ENCODE assay signal across 14 cellular contexts in the genomic region with DNA sequence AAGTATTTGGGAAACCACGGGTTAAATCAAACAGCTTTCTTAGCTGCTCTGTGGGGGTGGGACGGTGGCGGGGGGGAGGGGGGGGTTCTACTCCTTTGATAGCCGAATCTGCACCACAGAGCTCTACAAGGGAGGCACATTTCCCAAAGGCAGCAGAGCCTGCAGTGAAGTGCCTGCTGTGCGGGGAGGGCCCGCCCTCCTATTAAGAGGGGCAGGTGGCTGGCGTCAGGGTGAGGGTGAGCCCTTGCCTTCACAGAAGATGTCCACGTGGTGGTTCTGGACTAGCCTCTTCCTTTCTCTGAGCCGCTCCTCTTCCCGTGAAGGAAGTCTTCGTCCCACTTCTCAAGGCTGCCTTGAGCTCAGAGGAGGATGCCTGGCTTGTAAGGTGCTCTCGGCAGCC.
DNase-seq lines count a peak whose midpoint lies in the region; ATAC-seq, FAIRE-seq and TF ChIP-seq lines count a peak whose summit lies in the region.
"Had no signal": no experiment of that assay in that cellular context is flagged by ENCODE, and none has a peak within 500 bp of the region (broad histone marks: within the 10 kb centered on the region; RNA-seq: fewer than 3 reads in every experiment).

No MANE protein-coding gene starts in this region.

- 54% methylated on average over 12 of the region's 12 CpGs for WGBS in hepatocyte (ENCODE audit: low lambda C conversion rate, missing lambda C conversion rate)
- WGBS in sigmoid colon, 2 donors: 61 to 82% methylated on average over 12 of the region's 12 CpGs

- peaks cover 39 to 75% (median 69%) of the 10 kb centered on the region in 7 donors for H3K9me3 Mint-ChIP-seq in CD14-positive monocyte

- H3K9ac ChIP-seq in SK-N-MC (ENCODE audit: insufficient read length): no peak overlapping the region

- no peaks in the 10 kb centered on the region for H3K36me3 Mint-ChIP-seq in CD14-positive monocyte

- H3K9me3 ChIP-seq in SK-N-MC (ENCODE audit: low read depth, low read length) (no peaks in the 10 kb centered on the region; the same call in 1 of the 2 replicates), hepatocyte (ENCODE audit: low read depth) (peaks cover 4% of the 10 kb centered on the region), sigmoid colon (peaks cover 0 to 16% (median 11%) of the 10 kb centered on the region in 4 donors), mucosa of descending colon (peaks cover 23% of the 10 kb centered on the region)

- H3K4me3 ChIP-seq in H7 (ENCODE audit: insufficient read depth, low read depth, low read length): no peak overlapping the region
- peak overlapping the region; percentile 47; the same call in 1 of the 2 replicates for H3K4me3 ChIP-seq in SK-N-MC
- H3K4me3 ChIP-seq in hepatocyte: no peak overlapping the region
- no peak overlapping the region for H3K4me3 ChIP-seq in sigmoid colon
- H3K4me3 ChIP-seq in mucosa of descending colon: no peak overlapping the region

- peaks cover 4% of the 10 kb centered on the region; the same call in 1 of the 2 replicates for H3K27me3 ChIP-seq in H7 (ENCODE audit: control insufficient read depth, insufficient read depth, low read length)
- H3K27me3 ChIP-seq in hepatocyte: no peaks in the 10 kb centered on the region
- no peaks in the 10 kb centered on the region for H3K27me3 ChIP-seq in sigmoid colon

- H3K4me2 ChIP-seq in hepatocyte: peak overlapping the region; percentile 4

- DNase-seq in H7 (peak; percentile 76), SK-N-MC (ENCODE audit: low read depth, low spot score) (no peak), hepatocyte (ENCODE audit: low spot score) (no peak), sigmoid colon (peak; percentile 70), mucosa of descending colon (no peak), CD14-positive monocyte (ENCODE audit: low spot score) (no peak), RCC 7860 (ENCODE audit: low spot score) (no peak)
- DNase-seq in NK-92 treated with Interleukin-12 subunit alpha and Interleukin-12 subunit beta, amount 100 ng/mL, for 24 hours (lab: John Stamatoyannopoulos, UW): no peak
- DNase-seq: activated B cell treated with CpG ODN at 0.5 μM for 24 hours; central memory CD4-positive, alpha-beta T cell; GDM1; NCI-H446 treated with DMSO at 0.1 percent for 48 hours; SIG-M5 had no signal

- no peak for ATAC-seq in mucosa of descending colon
- ATAC-seq: left lobe of liver had no signal

- TF ChIP-seq EP300 in sigmoid colon (IDR thresholded peaks at IDR 0.05): no peak

- TF ChIP-seq POLR2A in sigmoid colon (IDR thresholded peaks at IDR 0.05): no peak

- H3K79me2 ChIP-seq in hepatocyte: no peaks in the 10 kb centered on the region

- H3K4me1 ChIP-seq in hepatocyte (ENCODE audit: insufficient read depth): no peaks in the 10 kb centered on the region
- peaks cover 0 to 17% (median 10%) of the 10 kb centered on the region in 4 donors for H3K4me1 ChIP-seq in sigmoid colon
- no peaks in the 10 kb centered on the region for H3K4me1 ChIP-seq in mucosa of descending colon (ENCODE audit: low read depth)

- no peaks in the 10 kb centered on the region for H3K4me1 Mint-ChIP-seq in CD14-positive monocyte
- H3K4me1 Mint-ChIP-seq: activated B cell treated with CpG ODN at 0.5 μM for 24 hours had no signal

- H4K20me1 ChIP-seq in hepatocyte (ENCODE audit: insufficient read depth, poor library complexity, severe bottlenecking): no peaks in the 10 kb centered on the region

- H3K27me3 Mint-ChIP-seq in CD14-positive monocyte (ENCODE audit: low read depth in 3 of 3): peaks cover 0 to 3% (median 2%) of the 10 kb centered on the region in 3 donors
- H3K27me3 Mint-ChIP-seq: activated B cell treated with CpG ODN at 0.5 μM for 24 hours had no signal

- intact Hi-C loops in sigmoid colon (cut with DNase I) (no loop called here), mucosa of descending colon (cut with DNase I, micrococcal nuclease) (no loop called here), CD14-positive monocyte (cut with micrococcal nuclease) (no loop called here)

- TF ChIP-seq CTCF in hepatocyte (IDR thresholded peaks at IDR 0.05; ENCODE audit: poor library complexity) (no peak), sigmoid colon (IDR thresholded peaks at IDR 0.05) (no peak), mucosa of descending colon (IDR thresholded peaks at IDR 0.05) (no peak), CD14-positive monocyte (IDR thresholded peaks at IDR 0.05) (no peak)

- H3K27ac Mint-ChIP-seq in CD14-positive monocyte: no peak overlapping the region
- H3K27ac Mint-ChIP-seq: activated B cell treated with CpG ODN at 0.5 μM for 24 hours had no signal

- no peak overlapping the region for H2AFZ ChIP-seq in hepatocyte

- H3K27ac ChIP-seq in SK-N-MC: no peak overlapping the region
- peak overlapping the region; percentile 46 for H3K27ac ChIP-seq in hepatocyte
- peak overlapping the region; percentile 59 to 70 (median 62) for H3K27ac ChIP-seq in sigmoid colon

- no peaks in the 10 kb centered on the region for H3K36me3 ChIP-seq in H7 (replicated peaks; ENCODE audit: control insufficient read depth, insufficient read depth, low read length)
- H3K36me3 ChIP-seq in SK-N-MC (ENCODE audit: insufficient read depth, low read length): no peaks in the 10 kb centered on the region
- H3K36me3 ChIP-seq in hepatocyte (replicated peaks; ENCODE audit: insufficient read depth, low read depth): no peaks in the 10 kb centered on the region
- no peaks in the 10 kb centered on the region for H3K36me3 ChIP-seq in sigmoid colon
- no peaks in the 10 kb centered on the region for H3K36me3 ChIP-seq in mucosa of descending colon (ENCODE audit: low read depth)

- no peak overlapping the region for H3K4me3 Mint-ChIP-seq in CD14-positive monocyte
- H3K4me3 Mint-ChIP-seq: activated B cell treated with CpG ODN at 0.5 μM for 24 hours had no signal

- no peak for FAIRE-seq in RCC 7860 (lab: Jason Lieb, UNC)

- no peaks in the 10 kb centered on the region for H3K9me2 ChIP-seq in hepatocyte (replicated peaks; ENCODE audit: insufficient read depth)

Comparison
In these comparisons a context has a peak if more than half of its experiments do, and no peak if none do; other contexts are left out.
1. DNase-seq: peak in H7 (single experiment) and sigmoid colon (single experiment); none in SK-N-MC (single experiment), hepatocyte (single experiment), mucosa of descending colon (0 of 3), CD14-positive monocyte (single experiment), RCC 7860 (single experiment) and NK-92 treated with Interleukin-12 subunit alpha and Interleukin-12 subunit beta, amount 100 ng/mL, for 24 hours (single experiment).